ENCODE assay signal across 21 cellular contexts in genomic region chr13:95258098-95258497, GRCh38. TPM values are rescaled to one million over a fixed set of nuclear protein-coding genes. Genes with fewer than 3 reads are reported as not detected.
A peak's percentile ranks its signal among the peaks of the same experiment; 100 is the strongest.
DNase-seq lines count a peak whose midpoint lies in the region; ATAC-seq, FAIRE-seq and TF ChIP-seq lines count a peak whose summit lies in the region.
"Had no signal": no experiment of that assay in that cellular context is flagged by ENCODE, and none has a peak within 500 bp of the region (broad histone marks: within the 10 kb centered on the region; RNA-seq: fewer than 3 reads in every experiment).

No MANE protein-coding gene starts in this region.

- H2AK5ac ChIP-seq in mesenchymal stem cell (ENCODE audit: low read length, severe bottlenecking), result peak overlapping the region; percentile 87

- H3K36me3 Mint-ChIP-seq in type B pancreatic cell, result peaks cover 18% of the 10 kb centered on the region

- in situ Hi-C loops in HepG2 (cut with HindIII; ENCODE audit: extremely low pct_ligation_motif_present, low pct_unique_long_range_greater_than_20kb) (no loop called here), Panc1 (cut with HindIII; ENCODE audit: low pct_unique_long_range_greater_than_20kb, low sequenced_read_pairs) (no loop called here), KBM-7 (cut with MboI; ENCODE audit: low pct_unique_long_range_greater_than_20kb, low sequenced_read_pairs) (no loop called here)

- H2BK5ac ChIP-seq in mesenchymal stem cell (ENCODE audit: low read depth, low read length, poor library complexity, severe bottlenecking), result peak overlapping the region; percentile 75

- TF ChIP-seq RAD21 in HepG2 (CRISPR knock-in tag; IDR thresholded peaks at IDR 0.05), result no peak

- no peak overlapping the region for H3K4ac ChIP-seq in mesenchymal stem cell (ENCODE audit: low read depth in 1 of 2, low read length in 2 of 2)

- CTCF ChIA-PET in HepG2 (lab: Yijun Ruan, JAX; ENCODE audit: low intra/inter-chr PET ratio, low total read pairs), result no interaction called here
- CTCF ChIA-PET in Panc1 (lab: Charles Lee), result no interaction called here

- peak overlapping the region; percentile 41; the same call in 1 of the 2 replicates for H3K4me2 ChIP-seq in HepG2 (ENCODE audit: low read depth, low read length)
- H3K4me2 ChIP-seq in mesenchymal stem cell (ENCODE audit: low read length, poor library complexity, severe bottlenecking), result no peak overlapping the region
- H3K4me2 ChIP-seq: BLaER1 had no signal

- TF ChIP-seq POLR2A in HepG2 (IDR thresholded peaks at IDR 0.05; ENCODE audit: insufficient read depth in 1 of 2, low read depth in 2 of 2, low read length in 2 of 2), result no peak
- TF ChIP-seq POLR2A in right lobe of liver (IDR thresholded peaks at IDR 0.05), result no peak

- intact Hi-C loops in HepG2 (cut with micrococcal nuclease; ENCODE audit: unreplicated experiment) (loop anchor here (5.0 kb wide), 1 partner anchor 39 kb away; no protein-coding TSS in a partner anchor), right lobe of liver (cut with DNase I) (no loop called here), Panc1 (cut with micrococcal nuclease; ENCODE audit: unreplicated experiment) (no loop called here)

- H2BK15ac ChIP-seq in mesenchymal stem cell (ENCODE audit: low read depth, poor library complexity, severe bottlenecking), result no peak overlapping the region

- H3K9me3 Mint-ChIP-seq in type B pancreatic cell, result peaks cover 6% of the 10 kb centered on the region
- H3K9me3 Mint-ChIP-seq: CD4-positive, alpha-beta memory T cell; IgD-negative memory B cell had no signal

- no peak for TF ChIP-seq CTCF in HepG2 (CRISPR knock-in tag; IDR thresholded peaks at IDR 0.05)
- TF ChIP-seq CTCF in right lobe of liver (IDR thresholded peaks at IDR 0.05), result no peak
- no peak for TF ChIP-seq CTCF in Panc1 (IDR thresholded peaks at IDR 0.05)
- TF ChIP-seq CTCF in type B pancreatic cell (conservative IDR thresholded peaks at IDR 0.05), result no peak

- no peaks in the 10 kb centered on the region; a peak in 1 of 5 replicates for H3K36me3 ChIP-seq in HepG2 (replicated peaks in 1 of 2; ENCODE audit: control insufficient read depth in 1 of 2, insufficient read depth in 2 of 2, low read length in 2 of 2)
- H3K36me3 ChIP-seq in right lobe of liver, result no peaks in the 10 kb centered on the region
- H3K36me3 ChIP-seq in Panc1 (ENCODE audit: control insufficient read depth, insufficient read depth, low read length), result no peaks in the 10 kb centered on the region
- peaks cover 0 to 13% of the 10 kb centered on the region in 2 experiments for H3K36me3 ChIP-seq in mesenchymal stem cell (ENCODE audit: control insufficient read depth in 1 of 2, insufficient read depth in 2 of 2, low read depth in 1 of 2, low read length in 2 of 2)

- no peaks in the 10 kb centered on the region for H4K20me1 ChIP-seq in HepG2 (ENCODE audit: insufficient read depth, low read length)

- no peak for FAIRE-seq in HepG2 (lab: Jason Lieb, UNC)
- FAIRE-seq: GM12892 had no signal

- H3K79me2 ChIP-seq in HepG2 (ENCODE audit: insufficient read depth, low read length), result no peaks in the 10 kb centered on the region

- no peaks in the 10 kb centered on the region for H3K27me3 Mint-ChIP-seq in type B pancreatic cell
- H3K27me3 Mint-ChIP-seq: CD4-positive, alpha-beta memory T cell; IgD-negative memory B cell had no signal

- no peak overlapping the region for H4K8ac ChIP-seq in mesenchymal stem cell (ENCODE audit: low read length)

- WGBS in HepG2 (ENCODE audit: low lambda C conversion rate), result 91% methylated on average over 5 of the region's 5 CpGs
- WGBS in right lobe of liver (ENCODE audit: insufficient coverage, low coverage, low lambda C conversion rate, missing lambda C conversion rate), result 91% methylated on average over 4 of the region's 5 CpGs
- 97% methylated on average over 5 of the region's 5 CpGs for WGBS in mesenchymal stem cell

- no peak for TF ChIP-seq EP300 in HepG2 (IDR thresholded peaks at IDR 0.05; ENCODE audit: low read depth in 2 of 2, low read length in 2 of 2)
- TF ChIP-seq EP300 in HepG2 (CRISPR knock-in tag; IDR thresholded peaks at IDR 0.05; ENCODE audit: borderline replicate concordance), result no peak

- H3K4me3 ChIP-seq in HepG2 (replicated peaks in 1 of 3; ENCODE audit: insufficient read depth in 1 of 3, low read depth in 2 of 3, low read length in 3 of 3), result no peak overlapping the region
- H3K4me3 ChIP-seq in right lobe of liver, result no peak overlapping the region
- no peak overlapping the region for H3K4me3 ChIP-seq in Panc1 (ENCODE audit: low read depth in 2 of 2, low read length in 2 of 2)
- H3K4me3 ChIP-seq in mesenchymal stem cell (ENCODE audit: insufficient read depth in 1 of 2, low read depth in 1 of 2, low read length in 2 of 2), result no peak overlapping the region
- H3K4me3 ChIP-seq: BLaER1 had no signal

- BruUV-seq in HepG2 (replicated peaks; lab: Mats Ljungman, UMichigan) (TSS peak; percentile 54), Panc1 (replicated peaks; lab: Mats Ljungman, UMichigan) (no TSS peak)

- no peak overlapping the region for H2BK12ac ChIP-seq in mesenchymal stem cell (ENCODE audit: low read length in 2 of 2)

- H3K4me3 Mint-ChIP-seq in type B pancreatic cell, result peak overlapping the region; percentile 64
- H3K4me3 Mint-ChIP-seq: CD14-positive monocyte; CD4-positive, alpha-beta memory T cell had no signal

- H4K91ac ChIP-seq in mesenchymal stem cell (ENCODE audit: low read length), result no peak overlapping the region

- H3K79me1 ChIP-seq in mesenchymal stem cell (replicated peaks; ENCODE audit: low read length, poor library complexity, severe bottlenecking), result peaks cover 9% of the 10 kb centered on the region

- no peaks in the 10 kb centered on the region for H3K27me3 ChIP-seq in HepG2 (ENCODE audit: control insufficient read depth in 1 of 2, insufficient read depth in 2 of 2, low read length in 2 of 2)
- H3K27me3 ChIP-seq in right lobe of liver, result no peaks in the 10 kb centered on the region
- no peaks in the 10 kb centered on the region for H3K27me3 ChIP-seq in Panc1 (ENCODE audit: control insufficient read depth, insufficient read depth, low read length)
- H3K27me3 ChIP-seq in mesenchymal stem cell (ENCODE audit: control insufficient read depth in 1 of 2, insufficient read depth in 1 of 2, low read length in 2 of 2), result no peaks in the 10 kb centered on the region
- H3K27me3 ChIP-seq: BLaER1 had no signal

- no peak for DNase-seq in HepG2 (ENCODE audit: low spot score)
- no peak for DNase-seq in right lobe of liver
- no peak for DNase-seq in Panc1 (ENCODE audit: low read depth, low spot score)
- DNase-seq in mesenchymal stem cell, result no peak
- DNase-seq in type B pancreatic cell (ENCODE audit: extremely low spot score, unreplicated experiment), result no peak
- DNase-seq in HPDE6-E6E7 (ENCODE audit: extremely low spot score), result no peak
- DNase-seq in KBM-7, result no peak
- DNase-seq: CD4-positive, alpha-beta memory T cell; DMS 273 treated with DMSO at 0.1 percent for 48 hours; DMS53; DND-41; EL; GOT3; H7; KG1 had no signal

- no peak for ATAC-seq in HepG2
- ATAC-seq in right lobe of liver, result no peak
- no peak for ATAC-seq in Panc1
- ATAC-seq in HG02973 (IDR thresholded peaks at IDR 0.05; ENCODE audit: unreplicated experiment), result no peak

- peaks cover 19% of the 10 kb centered on the region for H3K4me1 Mint-ChIP-seq in type B pancreatic cell (ENCODE audit: unreplicated experiment)
- H3K4me1 Mint-ChIP-seq: CD14-positive monocyte had no signal

- H3K14ac ChIP-seq in mesenchymal stem cell (ENCODE audit: low read length in 2 of 2), result no peak overlapping the region

- peak overlapping the region; percentile 47 for H3K27ac ChIP-seq in HepG2 (ENCODE audit: extremely low read length, insufficient read depth, low read length)
- H3K27ac ChIP-seq in right lobe of liver, result no peak overlapping the region
- H3K27ac ChIP-seq in Panc1 (ENCODE audit: low read length), result peak overlapping the region; percentile 11; the same call in 1 of the 2 replicates
- peak overlapping the region; percentile 92 for H3K27ac ChIP-seq in mesenchymal stem cell (ENCODE audit: low read length, poor library complexity, severe bottlenecking)
- H3K27ac ChIP-seq: 22Rv1, BLaER1 had no signal

- H2AFZ ChIP-seq in HepG2 (ENCODE audit: low read length) (no peak overlapping the region), mesenchymal stem cell (ENCODE audit: low read depth, low read length) (no peak overlapping the region)

- peak overlapping the region; percentile 77 for H3K27ac Mint-ChIP-seq in type B pancreatic cell

- H3K18ac ChIP-seq in mesenchymal stem cell (ENCODE audit: low read depth in 1 of 2, low read length in 2 of 2), result peak overlapping the region in 1 of 2 experiments; percentile 14

- no peak overlapping the region for H3K23ac ChIP-seq in mesenchymal stem cell (ENCODE audit: low read length in 2 of 2)

- H3K9me3 ChIP-seq in HepG2 (ENCODE audit: low read length) (no peaks in the 10 kb centered on the region), right lobe of liver (no peaks in the 10 kb centered on the region), Panc1 (ENCODE audit: control insufficient read depth, insufficient read depth, low read depth, low read length) (no peaks in the 10 kb centered on the region), mesenchymal stem cell (ENCODE audit: control insufficient read depth, low read length) (no peaks in the 10 kb centered on the region)
- H3K9me3 ChIP-seq: BLaER1 had no signal

- H3K9ac ChIP-seq in HepG2 (ENCODE audit: insufficient read depth, low read depth, low read length) (no peak overlapping the region), mesenchymal stem cell (ENCODE audit: low read length) (no peak overlapping the region)
- H3K9ac ChIP-seq: BLaER1 had no signal

- H3K4me1 ChIP-seq in HepG2 (ENCODE audit: insufficient read depth, low read length) (peaks cover 76% of the 10 kb centered on the region), right lobe of liver (no peaks in the 10 kb centered on the region), Panc1 (ENCODE audit: control insufficient read depth, insufficient read depth, low read length) (peaks cover 26% of the 10 kb centered on the region), mesenchymal stem cell (ENCODE audit: control insufficient read depth, insufficient read depth, low read depth, low read length) (peaks cover 21% of the 10 kb centered on the region)

- POLR2A ChIA-PET in HepG2 (lab: Yijun Ruan, JAX), result no interaction called here
- POLR2A ChIA-PET in Panc1 (lab: Charles Lee), result no interaction called here

- no peak overlapping the region for H2BK120ac ChIP-seq in mesenchymal stem cell (ENCODE audit: low read depth, low read length)

RNA-seq across cellular contexts. Expression of gene ABCC4, which starts 43.2 kb away (rescaled TPM):
- total RNA-seq in HepG2 (2016; rRNA removed; fragmentation: Illumina TruSeq; extraction: Trizol) (9.6 and 11.3 TPM in 2 replicates), right lobe of liver (1 to 10 TPM; 1.1 to 4.9 (median 3.8) TPM), Panc1 (2021; ENCODE audit: unreplicated experiment) (69.3 TPM), type B pancreatic cell (ENCODE audit: low replicate concordance) (12.2 and 21.7 TPM in 2 replicates)
- total RNA-seq in HepG2 (2016; cell fraction: cytosol; rRNA removed; fragmentation: Illumina TruSeq; extraction: Trizol; ENCODE audit: low read depth), result 9.6 and 10.4 TPM in 2 replicates
- 9.5 and 11.1 TPM in 2 replicates for total RNA-seq in HepG2 (2016; cell fraction: insoluble cytoplasmic fraction; rRNA removed; fragmentation: Illumina TruSeq; extraction: Trizol)
- 8.4 and 8.8 TPM in 2 replicates for total RNA-seq in HepG2 (2016; cell fraction: membrane; rRNA removed; fragmentation: Illumina TruSeq; extraction: Trizol)
- total RNA-seq in HepG2 (2016; cell fraction: nucleus; rRNA removed; fragmentation: Illumina TruSeq; extraction: Trizol), result 13.9 and 19.2 TPM in 2 replicates
- 3.2 and 4.2 TPM in 2 replicates for polyA plus RNA-seq in HepG2 (2011; rRNA removed)
- polyA plus RNA-seq in HepG2 (2011; cell fraction: cytosol; rRNA removed), result 2.3 and 3.0 TPM in 2 replicates
- polyA plus RNA-seq in HepG2 (2011; cell fraction: nucleus; rRNA removed), result 2.0 and 2.6 TPM in 2 replicates
- polyA plus RNA-seq in HepG2 (2012), result 1.7 and 2.1 TPM in 2 replicates
- polyA plus RNA-seq in HepG2 (2016; cell fraction: cytosol; fragmentation: Illumina TruSeq; extraction: Trizol; ENCODE audit: low read depth), result 0.64 and 0.85 TPM in 2 replicates
- polyA plus RNA-seq in HepG2 (2016; cell fraction: insoluble cytoplasmic fraction; fragmentation: Illumina TruSeq; extraction: Trizol; ENCODE audit: low read depth), result 5.0 and 5.3 TPM in 2 replicates
- 2.2 and 2.4 TPM in 2 replicates for polyA plus RNA-seq in HepG2 (2016; cell fraction: membrane; fragmentation: Illumina TruSeq; extraction: Trizol; ENCODE audit: low read depth)
- polyA plus RNA-seq in HepG2 (2016; cell fraction: nucleus; fragmentation: Illumina TruSeq; extraction: Trizol; ENCODE audit: insufficient read depth, low read depth), result 7.8 and 8.1 TPM in 2 replicates
- 34.5 and 52.1 TPM in 2 replicates for polyA minus RNA-seq in HepG2 (2011; rRNA and poly(A)+ RNA removed; ENCODE audit: low replicate concordance)
- polyA minus RNA-seq in HepG2 (2011; cell fraction: cytosol; rRNA and poly(A)+ RNA removed), result 6.2 and 7.2 TPM in 2 replicates
- polyA minus RNA-seq in HepG2 (2011; cell fraction: nucleus; rRNA and poly(A)+ RNA removed), result 18.3 TPM in 2 replicates
- polyA plus RNA-seq in Panc1 (2012; ENCODE audit: insufficient read length), result 36.3 TPM
- polyA plus RNA-seq in mesenchymal stem cell (2013, experiment 1 of 2), result 95.0 TPM
- polyA plus RNA-seq in mesenchymal stem cell (2013, experiment 2 of 2), result 95.6 TPM

Comparison
In these comparisons a context has a peak if more than half of its experiments do, and no peak if none do; other contexts are left out.
1. H3K27ac ChIP-seq: peak in HepG2 (single experiment), Panc1 (single experiment) and mesenchymal stem cell (single experiment); none in right lobe of liver (0 of 3).